In genomic region chr1:115640384-115640783, GRCh38 we compare ENCODE assay signal across 23 cellular contexts. TPM values are rescaled to one million over a fixed set of nuclear protein-coding genes. Genes with fewer than 3 reads are reported as not detected.
DNase-seq lines count a peak whose midpoint lies in the region; ATAC-seq and TF ChIP-seq lines count a peak whose summit lies in the region.
"Had no signal": no experiment of that assay in that cellular context is flagged by ENCODE, and none has a peak within 500 bp of the region (broad histone marks: within the 10 kb centered on the region; RNA-seq: fewer than 3 reads in every experiment).

No MANE protein-coding gene starts in this region.

- H3K27me3 Mint-ChIP-seq in CD4-positive, alpha-beta T cell: peaks cover 29% of the 10 kb centered on the region
- H3K27me3 Mint-ChIP-seq in Caco-2 (ENCODE audit: insufficient read depth, unreplicated experiment) (no peaks in the 10 kb centered on the region), mesothelial cell of epicardium (ENCODE audit: low read depth) (no peaks in the 10 kb centered on the region)
- peaks cover 25% of the 10 kb centered on the region for H3K27me3 Mint-ChIP-seq in central memory CD8-positive, alpha-beta T cell

- no peaks in the 10 kb centered on the region for H3K36me3 ChIP-seq in Caco-2 (ENCODE audit: control insufficient read depth, insufficient read depth, low read length)
- H3K36me3 ChIP-seq: breast epithelium, heart right ventricle, vagina had no signal

- no peak for ATAC-seq in CD4-positive, alpha-beta T cell (ENCODE audit: poor library complexity)
- no peak for ATAC-seq in central memory CD8-positive, alpha-beta T cell (replicated peaks; ENCODE audit: extremely low read depth, poor library complexity, severe bottlenecking)
- ATAC-seq in HG02623 (IDR thresholded peaks at IDR 0.05; ENCODE audit: unreplicated experiment): no peak
- ATAC-seq in GM21390 (IDR thresholded peaks at IDR 0.05; ENCODE audit: unreplicated experiment): no peak
- ATAC-seq in HG03565 (IDR thresholded peaks at IDR 0.05; ENCODE audit: unreplicated experiment): no peak
- ATAC-seq: activated CD4-positive, CD25-positive, alpha-beta regulatory T cell treated with anti-CD3 and anti-CD28 coated beads, Interleukin-2, amount 50 U/mL, for 24 hours; Panc1; stimulated activated naive CD8-positive, alpha-beta T cell treated with anti-CD3 and anti-CD28 coated beads, Interleukin-15, Interleukin-2, amounts not matched to agents 100 U/mL and 50 U/mL, for 24 hours had no signal

- peaks cover 18% of the 10 kb centered on the region for H3K36me3 Mint-ChIP-seq in CD4-positive, alpha-beta T cell (ENCODE audit: low read depth)
- H3K36me3 Mint-ChIP-seq in Caco-2 (ENCODE audit: insufficient read depth, unreplicated experiment) (peaks cover 12% of the 10 kb centered on the region), mesothelial cell of epicardium (peaks cover 4% of the 10 kb centered on the region)
- H3K36me3 Mint-ChIP-seq in central memory CD8-positive, alpha-beta T cell (ENCODE audit: insufficient read depth): peaks cover 1% of the 10 kb centered on the region

- H3K27ac ChIP-seq in CD4-positive, alpha-beta T cell (ENCODE audit: low read depth, low read length): no peak overlapping the region
- H3K27ac ChIP-seq: breast epithelium, heart right ventricle, KMS-11, vagina had no signal

- no peak for TF ChIP-seq CTCF in CD4-positive, alpha-beta T cell (IDR thresholded peaks at IDR 0.05)
- TF ChIP-seq CTCF in Caco-2 (IDR thresholded peaks at IDR 0.05; ENCODE audit: insufficient read depth in 1 of 2, low read depth in 1 of 2, low read length in 1 of 2, severe bottlenecking in 1 of 2, unreplicated experiment in 1 of 2): no peak
- no peak for TF ChIP-seq CTCF in mesothelial cell of epicardium (IDR thresholded peaks at IDR 0.05; ENCODE audit: unreplicated experiment)

- intact Hi-C loops in CD4-positive, alpha-beta T cell (cut with DNase I, micrococcal nuclease): no loop called here
- intact Hi-C loops in Caco-2 (cut with micrococcal nuclease; ENCODE audit: unreplicated experiment): no loop called here

- H3K9me3 ChIP-seq in CD4-positive, alpha-beta T cell (ENCODE audit: control insufficient read depth, low read length): no peaks in the 10 kb centered on the region
- H3K9me3 ChIP-seq in Caco-2: no peaks in the 10 kb centered on the region
- H3K9me3 ChIP-seq: vagina had no signal

- H3K27me3 ChIP-seq in CD4-positive, alpha-beta T cell (ENCODE audit: control insufficient read depth, insufficient read depth, low read length): peaks cover 13% of the 10 kb centered on the region
- H3K27me3 ChIP-seq in Caco-2 (replicated peaks; ENCODE audit: control insufficient read depth, insufficient read depth, low read length): no peaks in the 10 kb centered on the region
- H3K27me3 ChIP-seq: breast epithelium, heart right ventricle, vagina had no signal

- H3K4me3 Mint-ChIP-seq in CD4-positive, alpha-beta T cell: peak overlapping the region; percentile 91
- H3K4me3 Mint-ChIP-seq in Caco-2 (ENCODE audit: unreplicated experiment) (peak overlapping the region; percentile 92), mesothelial cell of epicardium (peak overlapping the region; percentile 72)
- H3K4me3 Mint-ChIP-seq in central memory CD8-positive, alpha-beta T cell: peak overlapping the region; percentile 25

- CTCF ChIA-PET in CD4-positive, alpha-beta T cell (lab: Charles Lee): no interaction called here
- CTCF ChIA-PET in Caco-2 (lab: Charles Lee): no interaction called here

- peaks cover 10% of the 10 kb centered on the region for H3K4me1 ChIP-seq in Caco-2
- H3K4me1 ChIP-seq: breast epithelium had no signal

- no peak for DNase-seq in CD4-positive, alpha-beta T cell
- DNase-seq in Caco-2: no peak
- DNase-seq in central memory CD8-positive, alpha-beta T cell (ENCODE audit: low spot score in 2 of 2): no peak
- DNase-seq in mesothelial cell of epicardium (ENCODE audit: low spot score in 2 of 2, unreplicated experiment in 2 of 2): no peak
- DNase-seq in GM19238 (ENCODE audit: insufficient read length, low spot score): no peak
- DNase-seq: activated T-cell treated with anti-CD3 and anti-CD28 coated beads for 4 hours; C1 segment of cervical spinal cord; effector memory CD4-positive, alpha-beta T cell; foreskin fibroblast; heart right ventricle; MM.1S; NCI-H2029; SHP77 treated with DMSO at 0.1 percent for 48 hours; stimulated activated CD4-positive, alpha-beta T cell treated with anti-CD3 and anti-CD28 coated beads, Interleukin-15, amount 100 ng/mL, for 24 hours; stimulated activated naive CD8-positive, alpha-beta T cell treated with anti-CD3 and anti-CD28 coated beads, Interleukin-15, Interleukin-2, amounts not matched to agents 100 U/mL and 50 U/mL, for 24 hours had no signal

- no TSS peak for BruUV-seq in Caco-2 (replicated peaks; lab: Mats Ljungman, UMichigan)

- no peak overlapping the region for H3K27ac Mint-ChIP-seq in CD4-positive, alpha-beta T cell
- H3K27ac Mint-ChIP-seq in Caco-2 (ENCODE audit: unreplicated experiment) (no peak overlapping the region), mesothelial cell of epicardium (no peak overlapping the region)
- no peak overlapping the region for H3K27ac Mint-ChIP-seq in central memory CD8-positive, alpha-beta T cell (ENCODE audit: low read depth)

- peaks cover 14% of the 10 kb centered on the region for H3K4me1 Mint-ChIP-seq in CD4-positive, alpha-beta T cell (ENCODE audit: low read depth)
- H3K4me1 Mint-ChIP-seq in Caco-2 (ENCODE audit: low read depth, unreplicated experiment) (peaks cover 4% of the 10 kb centered on the region), mesothelial cell of epicardium (peaks cover 10% of the 10 kb centered on the region)
- H3K4me1 Mint-ChIP-seq in central memory CD8-positive, alpha-beta T cell: peaks cover 6% of the 10 kb centered on the region

- H3K9me3 Mint-ChIP-seq in CD4-positive, alpha-beta T cell: peaks cover 15% of the 10 kb centered on the region
- H3K9me3 Mint-ChIP-seq in Caco-2 (ENCODE audit: unreplicated experiment) (peaks cover 10% of the 10 kb centered on the region), mesothelial cell of epicardium (peaks cover 42% of the 10 kb centered on the region)
- peaks cover 30% of the 10 kb centered on the region for H3K9me3 Mint-ChIP-seq in central memory CD8-positive, alpha-beta T cell

- H3K4me3 ChIP-seq in Caco-2 (ENCODE audit: low read depth, low read length): no peak overlapping the region
- H3K4me3 ChIP-seq: breast epithelium, heart right ventricle, vagina had no signal

- POLR2A ChIA-PET in CD4-positive, alpha-beta T cell (lab: Charles Lee): no interaction called here
- POLR2A ChIA-PET in Caco-2 (lab: Charles Lee): no interaction called here

RNA-seq across cellular contexts. Expression of gene VANGL1, which starts 1.4 kb away (rescaled TPM):
- 1 to 10 TPM; 1.1 to 1.8 TPM for total RNA-seq in CD4-positive, alpha-beta T cell
- total RNA-seq in Caco-2 (2022) (11.3 and 13.6 TPM in 2 replicates), mesothelial cell of epicardium (16.0 to 17.0 TPM (median 16.0 TPM) in 3 replicates)

Comparison
In these comparisons a context has a peak if more than half of its experiments do, and no peak if none do; other contexts are left out.
1. H3K4me3 Mint-ChIP-seq: peak in every context shown above with its lines; median percentile 92 in Caco-2; 91 in CD4-positive, alpha-beta T cell; 72 in mesothelial cell of epicardium; 25 in central memory CD8-positive, alpha-beta T cell.